In genomic region chr10:101939273-101939635, GRCh38 we compare ENCODE assay signal across 11 cellular contexts.
A peak's percentile ranks its signal among the peaks of the same experiment; 100 is the strongest.
DNase-seq lines count a peak whose midpoint lies in the region; ATAC-seq and TF ChIP-seq lines count a peak whose summit lies in the region.
"Had no signal": no experiment of that assay in that cellular context is flagged by ENCODE, and none has a peak within 500 bp of the region (broad histone marks: within the 10 kb centered on the region; RNA-seq: fewer than 3 reads in every experiment).

No MANE protein-coding gene starts in this region.

- no peaks in the 10 kb centered on the region for H3K9me3 Mint-ChIP-seq in stimulated activated memory B cell treated with anti-CD40 and anti-IgM and Interleukin-4, amounts not matched to agents 10 μg/mL and 1 μg/mL and 100 μg/mL, for 72 hours
- H3K9me3 Mint-ChIP-seq in activated naive CD4-positive, alpha-beta T cell treated with anti-CD3 and anti-CD28 coated beads, Interleukin-2, amount 50 U/mL, for 72 hours, result no peaks in the 10 kb centered on the region
- H3K9me3 Mint-ChIP-seq: stimulated activated effector memory CD8-positive, alpha-beta T cell treated with anti-CD3 and anti-CD28 coated beads, Interleukin-12 subunit alpha, Interleukin-12 subunit beta, amount 100 ng/mL, for 72 hours had no signal

- peaks cover 47% of the 10 kb centered on the region for H3K36me3 Mint-ChIP-seq in stimulated activated memory B cell treated with anti-CD40 and anti-IgM and Interleukin-4, amounts not matched to agents 10 μg/mL and 1 μg/mL and 100 μg/mL, for 72 hours
- H3K36me3 Mint-ChIP-seq in activated naive CD4-positive, alpha-beta T cell treated with anti-CD3 and anti-CD28 coated beads, Interleukin-2, amount 50 U/mL, for 72 hours, result peaks cover 0 to 10% of the 10 kb centered on the region in 2 donors

- DNase-seq in HCEC 1CT (peak; percentile 98), SK-N-SH (no peak), GM10248 (ENCODE audit: extremely low spot score) (no peak), GM19240 (ENCODE audit: insufficient read length, low spot score) (no peak)
- no peak for DNase-seq in activated naive CD4-positive, alpha-beta T cell treated with anti-CD3 and anti-CD28 coated beads, Interleukin-2, amount 50 U/mL, for 72 hours (ENCODE audit: low spot score in 2 of 2)
- DNase-seq: activated CD4-positive, alpha-beta T cell treated with anti-CD3 and anti-CD28 coated beads for 4 hours; ovary had no signal

- H3K27me3 Mint-ChIP-seq in stimulated activated memory B cell treated with anti-CD40 and anti-IgM and Interleukin-4, amounts not matched to agents 10 μg/mL and 1 μg/mL and 100 μg/mL, for 72 hours, result no peaks in the 10 kb centered on the region

- CTCF ChIA-PET in SK-N-SH (lab: Yijun Ruan, JAX), result interaction anchor here (0.8 to 2.1 kb wide), 3 partner anchors 50 to 98 kb away, joined by 3 to 8 read pairs (median 3); no protein-coding TSS in a partner anchor
- CTCF ChIA-PET in GM10248 (lab: Yijun Ruan, JAX), result interaction anchor here (0.9 to 3.4 kb wide), 10 partner anchors 9 to 133 kb away, joined by 3 to 14 read pairs (median 4); no protein-coding TSS in a partner anchor

- no peak overlapping the region for H2AFZ ChIP-seq in SK-N-SH (ENCODE audit: low read depth)

- no peak for TF ChIP-seq RAD21 in SK-N-SH (IDR thresholded peaks at IDR 0.05; ENCODE audit: low read length)

- H3K27me3 ChIP-seq in SK-N-SH (ENCODE audit: insufficient read depth) (no peaks in the 10 kb centered on the region), gastroesophageal sphincter (no peaks in the 10 kb centered on the region)
- H3K27me3 ChIP-seq: ovary had no signal

- no peak overlapping the region for H3K4me3 Mint-ChIP-seq in stimulated activated memory B cell treated with anti-CD40 and anti-IgM and Interleukin-4, amounts not matched to agents 10 μg/mL and 1 μg/mL and 100 μg/mL, for 72 hours
- H3K4me3 Mint-ChIP-seq: stimulated activated effector memory CD8-positive, alpha-beta T cell treated with anti-CD3 and anti-CD28 coated beads, Interleukin-12 subunit alpha, Interleukin-12 subunit beta, amount 100 ng/mL, for 72 hours had no signal

- H3K9me3 ChIP-seq in SK-N-SH (no peaks in the 10 kb centered on the region), gastroesophageal sphincter (no peaks in the 10 kb centered on the region)
- H3K9me3 ChIP-seq: ovary had no signal

- H3K9ac ChIP-seq in SK-N-SH, result peak overlapping the region; percentile 12; the same call in 1 of the 2 replicates

- no peaks in the 10 kb centered on the region for H3K9me2 ChIP-seq in SK-N-SH

- H3K4me3 ChIP-seq in SK-N-SH (ENCODE audit: low read depth in 2 of 2, low read length in 1 of 2) (no peak overlapping the region), gastroesophageal sphincter (no peak overlapping the region)
- H3K4me3 ChIP-seq: ovary had no signal

- peak overlapping the region; percentile 1 for H3K27ac Mint-ChIP-seq in stimulated activated memory B cell treated with anti-CD40 and anti-IgM and Interleukin-4, amounts not matched to agents 10 μg/mL and 1 μg/mL and 100 μg/mL, for 72 hours
- H3K27ac Mint-ChIP-seq in activated naive CD4-positive, alpha-beta T cell treated with anti-CD3 and anti-CD28 coated beads, Interleukin-2, amount 50 U/mL, for 72 hours, result no peak overlapping the region
- H3K27ac Mint-ChIP-seq: stimulated activated effector memory CD8-positive, alpha-beta T cell treated with anti-CD3 and anti-CD28 coated beads, Interleukin-12 subunit alpha, Interleukin-12 subunit beta, amount 100 ng/mL, for 72 hours had no signal

- no peaks in the 10 kb centered on the region for H3K79me2 ChIP-seq in SK-N-SH (ENCODE audit: insufficient read depth)

- ATAC-seq in gastroesophageal sphincter (no peak), GM21576 (IDR thresholded peaks at IDR 0.05; ENCODE audit: unreplicated experiment) (no peak)
- peak; percentile 45 for ATAC-seq in stimulated activated memory B cell treated with anti-CD40 and anti-IgM and Interleukin-4, amounts not matched to agents 10 μg/mL and 1 μg/mL and 100 μg/mL, for 72 hours
- no peak for ATAC-seq in activated naive CD4-positive, alpha-beta T cell treated with anti-CD3 and anti-CD28 coated beads, Interleukin-2, amount 50 U/mL, for 72 hours
- ATAC-seq: stimulated activated effector memory CD8-positive, alpha-beta T cell treated with anti-CD3 and anti-CD28 coated beads, Interleukin-12 subunit alpha, Interleukin-12 subunit beta, amount 100 ng/mL, for 72 hours had no signal

- WGBS in SK-N-SH (ENCODE audit: low lambda C conversion rate), result 27% methylated on average over 1 of the region's 1 CpG
- WGBS in gastroesophageal sphincter (ENCODE audit: low coverage in 1 of 2), 2 donors, result 25 to 28% methylated on average over 1 of the region's 1 CpG

- H3K36me3 ChIP-seq in SK-N-SH (replicated peaks in 1 of 2; ENCODE audit: control insufficient read depth in 1 of 2, insufficient read depth in 2 of 2, low read length in 1 of 2), result peaks cover 0 to 11% of the 10 kb centered on the region in 2 experiments
- H3K36me3 ChIP-seq in gastroesophageal sphincter, result no peaks in the 10 kb centered on the region
- H3K36me3 ChIP-seq: ovary had no signal

- TF ChIP-seq POLR2A in gastroesophageal sphincter (IDR thresholded peaks at IDR 0.05), result no peak

- H3K4me2 ChIP-seq in SK-N-SH, result peak overlapping the region; percentile 57

- H3F3A ChIP-seq in SK-N-SH (replicated peaks; ENCODE audit: insufficient read depth), result peaks cover 38% of the 10 kb centered on the region

- no peaks in the 10 kb centered on the region for H4K20me1 ChIP-seq in SK-N-SH (ENCODE audit: insufficient read depth)

- POLR2A ChIA-PET in SK-N-SH (lab: Yijun Ruan, JAX), result interaction anchor here (0.6 kb wide), 1 partner anchor 363 kb away, joined by 3 read pairs; no protein-coding TSS in a partner anchor
- POLR2A ChIA-PET in GM10248 (lab: Yijun Ruan, JAX), result no interaction called here

- peak overlapping the region in 1 of 2 experiments; percentile 75; a peak in 3 of 4 replicates for H3K27ac ChIP-seq in SK-N-SH (ENCODE audit: low read depth in 2 of 2, low read length in 1 of 2)
- peak overlapping the region; percentile 59 to 73 (median 68) for H3K27ac ChIP-seq in gastroesophageal sphincter
- H3K27ac ChIP-seq: ovary had no signal

- no peak for TF ChIP-seq CTCF in SK-N-SH (IDR thresholded peaks at IDR 0.05)
- no peak for TF ChIP-seq CTCF in gastroesophageal sphincter (IDR thresholded peaks at IDR 0.05)
- TF ChIP-seq CTCF in GM10248 (IDR thresholded peaks at IDR 0.05; ENCODE audit: control extremely low read depth, extremely low read depth, low read depth, missing control alignments), result no peak

- H3K4me1 ChIP-seq in SK-N-SH (ENCODE audit: control insufficient read depth in 1 of 2, insufficient read depth in 2 of 2, low read depth in 1 of 2, low read length in 1 of 2) (peaks cover 2 to 44% of the 10 kb centered on the region in 2 experiments), gastroesophageal sphincter (peaks cover 18 to 80% (median 21%) of the 10 kb centered on the region in 3 donors)

- peaks cover 40% of the 10 kb centered on the region for H3K4me1 Mint-ChIP-seq in stimulated activated memory B cell treated with anti-CD40 and anti-IgM and Interleukin-4, amounts not matched to agents 10 μg/mL and 1 μg/mL and 100 μg/mL, for 72 hours

- TF ChIP-seq EP300 in SK-N-SH (IDR thresholded peaks at IDR 0.05; ENCODE audit: borderline replicate concordance in 1 of 2, low read depth in 1 of 2, low read length in 1 of 2) (peak in 1 of 2 experiments; percentile 38; a peak in 1 of 4 replicates), gastroesophageal sphincter (IDR thresholded peaks at IDR 0.05) (no peak)

TF ChIP-seq in SK-N-SH, 30 proteins besides CTCF, POLR2A, EP300 and RAD21 (continues in another document):
- TF ChIP-seq RXRA (IDR thresholded peaks at IDR 0.05; ENCODE audit: borderline replicate concordance, low read depth) (peak; percentile 68; the same call in 1 of the 2 replicates), MXI1 (IDR thresholded peaks at IDR 0.05; ENCODE audit: low read depth, low read length) (no peak), TCF12 (IDR thresholded peaks at IDR 0.05) (peak; percentile 60), EZH2phosphoT487 (IDR thresholded peaks at IDR 0.05; ENCODE audit: borderline replicate concordance, low read depth) (no peak)
- TF ChIP-seq, protein P1, sequence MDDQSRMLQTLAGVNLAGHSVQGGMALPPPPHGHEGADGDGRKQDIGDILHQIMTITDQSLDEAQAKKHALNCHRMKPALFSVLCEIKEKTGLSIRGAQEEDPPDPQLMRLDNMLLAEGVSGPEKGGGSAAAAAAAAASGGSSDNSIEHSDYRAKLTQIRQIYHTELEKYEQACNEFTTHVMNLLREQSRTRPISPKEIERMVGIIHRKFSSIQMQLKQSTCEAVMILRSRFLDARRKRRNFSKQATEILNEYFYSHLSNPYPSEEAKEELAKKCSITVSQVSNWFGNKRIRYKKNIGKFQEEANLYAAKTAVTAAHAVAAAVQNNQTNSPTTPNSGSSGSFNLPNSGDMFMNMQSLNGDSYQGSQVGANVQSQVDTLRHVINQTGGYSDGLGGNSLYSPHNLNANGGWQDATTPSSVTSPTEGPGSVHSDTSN (IDR thresholded peaks at IDR 0.05), result peak; percentile 50
- TF ChIP-seq, protein P2, sequence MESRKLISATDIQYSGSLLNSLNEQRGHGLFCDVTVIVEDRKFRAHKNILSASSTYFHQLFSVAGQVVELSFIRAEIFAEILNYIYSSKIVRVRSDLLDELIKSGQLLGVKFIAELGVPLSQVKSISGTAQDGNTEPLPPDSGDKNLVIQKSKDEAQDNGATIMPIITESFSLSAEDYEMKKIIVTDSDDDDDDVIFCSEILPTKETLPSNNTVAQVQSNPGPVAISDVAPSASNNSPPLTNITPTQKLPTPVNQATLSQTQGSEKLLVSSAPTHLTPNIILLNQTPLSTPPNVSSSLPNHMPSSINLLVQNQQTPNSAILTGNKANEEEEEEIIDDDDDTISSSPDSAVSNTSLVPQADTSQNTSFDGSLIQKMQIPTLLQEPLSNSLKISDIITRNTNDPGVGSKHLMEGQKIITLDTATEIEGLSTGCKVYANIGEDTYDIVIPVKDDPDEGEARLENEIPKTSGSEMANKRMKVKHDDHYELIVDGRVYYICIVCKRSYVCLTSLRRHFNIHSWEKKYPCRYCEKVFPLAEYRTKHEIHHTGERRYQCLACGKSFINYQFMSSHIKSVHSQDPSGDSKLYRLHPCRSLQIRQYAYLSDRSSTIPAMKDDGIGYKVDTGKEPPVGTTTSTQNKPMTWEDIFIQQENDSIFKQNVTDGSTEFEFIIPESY (IDR thresholded peaks at IDR 0.05; ENCODE audit: borderline replicate concordance, low read depth), result no peak
- TF ChIP-seq, protein P3, sequence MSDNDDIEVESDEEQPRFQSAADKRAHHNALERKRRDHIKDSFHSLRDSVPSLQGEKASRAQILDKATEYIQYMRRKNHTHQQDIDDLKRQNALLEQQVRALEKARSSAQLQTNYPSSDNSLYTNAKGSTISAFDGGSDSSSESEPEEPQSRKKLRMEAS (IDR thresholded peaks at IDR 0.05; ENCODE audit: low read depth), result no peak
